In the genomic region with DNA sequence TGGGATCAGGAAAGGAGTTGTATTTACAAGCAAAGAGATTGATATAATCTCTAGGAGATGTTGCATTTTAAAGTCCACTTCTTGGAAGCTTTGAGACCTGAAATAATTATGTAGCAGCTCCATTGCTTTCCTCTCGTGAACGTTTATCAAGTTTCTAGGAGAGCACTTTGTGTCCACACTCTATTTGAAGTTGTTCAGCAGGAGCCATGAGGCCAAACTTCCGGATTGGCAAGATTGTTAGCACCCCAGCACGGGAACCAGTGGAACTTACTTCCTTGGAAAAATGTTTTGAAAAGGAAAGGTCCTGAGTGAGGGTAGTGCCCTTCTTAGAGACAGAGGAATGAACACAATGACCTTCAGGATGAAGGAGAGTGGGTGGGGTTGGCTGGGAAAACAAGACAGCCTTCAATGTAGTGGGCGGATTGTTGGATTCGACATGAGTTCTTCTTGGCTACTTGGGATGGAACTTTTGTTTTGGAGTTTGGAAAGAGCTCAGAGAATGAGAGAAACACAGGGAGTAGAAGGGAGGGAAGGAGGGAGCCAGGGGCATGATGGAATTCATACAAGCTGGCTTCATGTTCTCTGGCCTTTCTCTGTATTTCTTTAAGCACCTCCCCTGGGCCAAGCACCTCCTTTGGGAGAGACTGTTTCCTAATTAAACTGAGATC, we compare ENCODE assay signal across 1 cellular context.
TF ChIP-seq lines count a peak whose summit lies in the region.

No MANE protein-coding gene starts in this region.

TF ChIP-seq in endothelial cell of umbilical vein, 7 proteins besides CTCF, POLR2A, EP300 and RAD21 (continued from another document):
- TF ChIP-seq GATA2 (IDR thresholded peaks at IDR 0.05; ENCODE audit: insufficient read depth, insufficient read length, low read depth, low read length) (peak; percentile 16), POLR2AphosphoS5 (IDR thresholded peaks at IDR 0.05; ENCODE audit: insufficient read depth, low read depth, low read length) (no peak), JUN (IDR thresholded peaks at IDR 0.05; ENCODE audit: borderline replicate concordance, insufficient read depth, insufficient read length, low read depth) (no peak)
